8 cellular contexts compared by ENCODE assay signal in the genomic region with DNA sequence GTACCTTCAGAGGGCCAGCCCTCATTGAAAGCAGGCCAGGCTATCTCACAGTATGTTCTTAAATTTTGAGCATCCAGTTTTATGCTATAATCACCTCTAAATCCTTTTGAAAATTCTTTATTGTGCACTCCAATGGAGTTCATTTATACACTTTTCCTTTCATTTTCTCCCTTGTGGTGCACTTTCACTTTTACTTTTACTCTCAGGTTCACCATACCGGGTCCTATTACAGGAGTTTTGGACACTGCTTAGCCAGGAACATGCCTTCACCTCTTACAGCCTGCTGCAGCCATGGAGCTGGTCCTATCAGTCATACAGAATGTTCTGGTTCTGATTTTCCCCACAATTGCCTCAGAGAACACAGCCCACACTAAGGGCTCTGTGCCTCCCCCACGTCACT.
DNase-seq lines count a peak whose midpoint lies in the region; ATAC-seq and TF ChIP-seq lines count a peak whose summit lies in the region.
"Not testable (repeated sequence)": the region's sequence is repeated elsewhere in the genome, so short reads cannot be mapped to it uniquely, and the experiment has no call there.

No MANE protein-coding gene starts in this region.

- H3K4me3 Mint-ChIP-seq in CD8-positive, alpha-beta T cell; activated CD8-positive, alpha-beta memory T cell treated with anti-CD3 and anti-CD28 coated beads, Interleukin-2, amount 10 ng/mL, durations not matched to agents 7 days and 5 days; naive thymus-derived CD8-positive, alpha-beta T cell: not testable (repeated sequence)

- H3K27ac ChIP-seq in CD8-positive, alpha-beta T cell (ENCODE audit: low read depth, low read length) = not testable (repeated sequence)

- DNase-seq in CD8-positive, alpha-beta T cell; activated CD8-positive, alpha-beta memory T cell treated with anti-CD3 and anti-CD28 coated beads, Interleukin-2, amount 10 ng/mL, durations not matched to agents 7 days and 5 days; naive thymus-derived CD8-positive, alpha-beta T cell: not testable (repeated sequence)

- not testable (repeated sequence) for H3K36me3 Mint-ChIP-seq in CD8-positive, alpha-beta T cell; activated CD8-positive, alpha-beta memory T cell treated with anti-CD3 and anti-CD28 coated beads, Interleukin-2, amount 10 ng/mL, durations not matched to agents 7 days and 5 days; naive thymus-derived CD8-positive, alpha-beta T cell

- not testable (repeated sequence) for TF ChIP-seq CTCF in CD8-positive, alpha-beta T cell (IDR thresholded peaks at IDR 0.05)

- not testable (repeated sequence) for H3K4me3 ChIP-seq in CD8-positive, alpha-beta T cell (ENCODE audit: low read depth, low read length)

- not testable (repeated sequence) for H3K36me3 ChIP-seq in CD8-positive, alpha-beta T cell (ENCODE audit: insufficient read depth, low read length)

- POLR2A ChIA-PET in CD8-positive, alpha-beta T cell (lab: Charles Lee); naive thymus-derived CD8-positive, alpha-beta T cell (lab: Charles Lee): not testable (repeated sequence)

- H3K27me3 ChIP-seq in CD8-positive, alpha-beta T cell (ENCODE audit: insufficient read depth, low read length) = not testable (repeated sequence)

- not testable (repeated sequence) for H3K9me3 Mint-ChIP-seq in CD8-positive, alpha-beta T cell; activated CD8-positive, alpha-beta memory T cell treated with anti-CD3 and anti-CD28 coated beads, Interleukin-2, amount 10 ng/mL, durations not matched to agents 7 days and 5 days (ENCODE audit: low read depth); naive thymus-derived CD8-positive, alpha-beta T cell

- not testable (repeated sequence) for H3K27ac Mint-ChIP-seq in CD8-positive, alpha-beta T cell; activated CD8-positive, alpha-beta memory T cell treated with anti-CD3 and anti-CD28 coated beads, Interleukin-2, amount 10 ng/mL, durations not matched to agents 7 days and 5 days; naive thymus-derived CD8-positive, alpha-beta T cell

- ATAC-seq in CD8-positive, alpha-beta T cell = peak; percentile 34
- ATAC-seq in GM19372 (IDR thresholded peaks at IDR 0.05; ENCODE audit: low read depth, unreplicated experiment) (peak; percentile 54), GM21515 (IDR thresholded peaks at IDR 0.05; ENCODE audit: unreplicated experiment) (peak; percentile 88), HG02759 (IDR thresholded peaks at IDR 0.05; ENCODE audit: unreplicated experiment) (peak; percentile 77), HG03139 (IDR thresholded peaks at IDR 0.05; ENCODE audit: unreplicated experiment) (peak; percentile 68), HG03571 (IDR thresholded peaks at IDR 0.05; ENCODE audit: unreplicated experiment) (peak; percentile 67)
- ATAC-seq in activated CD8-positive, alpha-beta memory T cell treated with anti-CD3 and anti-CD28 coated beads, Interleukin-2, amount 10 ng/mL, durations not matched to agents 7 days and 5 days = peak; percentile 55
- ATAC-seq in naive thymus-derived CD8-positive, alpha-beta T cell = peak; percentile 30 to 38

- intact Hi-C loops in CD8-positive, alpha-beta T cell (cut with DNase I, micrococcal nuclease) = not testable (repeated sequence)

- H3K9me3 ChIP-seq in CD8-positive, alpha-beta T cell (ENCODE audit: low read length) = not testable (repeated sequence)

- H3K4me1 Mint-ChIP-seq in CD8-positive, alpha-beta T cell (ENCODE audit: low read depth); activated CD8-positive, alpha-beta memory T cell treated with anti-CD3 and anti-CD28 coated beads, Interleukin-2, amount 10 ng/mL, durations not matched to agents 7 days and 5 days; naive thymus-derived CD8-positive, alpha-beta T cell: not testable (repeated sequence)

- CTCF ChIA-PET in CD8-positive, alpha-beta T cell (lab: Charles Lee); activated CD8-positive, alpha-beta memory T cell treated with anti-CD3 and anti-CD28 coated beads, Interleukin-2, amount 10 ng/mL, durations not matched to agents 7 days and 5 days (lab: Charles Lee): not testable (repeated sequence)

- not testable (repeated sequence) for H3K4me1 ChIP-seq in CD8-positive, alpha-beta T cell (ENCODE audit: insufficient read depth, low read length)

- not testable (repeated sequence) for H3K27me3 Mint-ChIP-seq in CD8-positive, alpha-beta T cell (ENCODE audit: low read depth); activated CD8-positive, alpha-beta memory T cell treated with anti-CD3 and anti-CD28 coated beads, Interleukin-2, amount 10 ng/mL, durations not matched to agents 7 days and 5 days; naive thymus-derived CD8-positive, alpha-beta T cell

Comparison
In these comparisons a context has a peak if more than half of its experiments do, and no peak if none do; other contexts are left out.
1. ATAC-seq: peak in every context shown above with its lines; median percentile 88 in GM21515; 77 in HG02759; 68 in HG03139; 67 in HG03571; 55 in activated CD8-positive, alpha-beta memory T cell treated with anti-CD3 and anti-CD28 coated beads, Interleukin-2, amount 10 ng/mL, durations not matched to agents 7 days and 5 days; 54 in GM19372; 34 in CD8-positive, alpha-beta T cell; 34 in naive thymus-derived CD8-positive, alpha-beta T cell.